In the genomic region with DNA sequence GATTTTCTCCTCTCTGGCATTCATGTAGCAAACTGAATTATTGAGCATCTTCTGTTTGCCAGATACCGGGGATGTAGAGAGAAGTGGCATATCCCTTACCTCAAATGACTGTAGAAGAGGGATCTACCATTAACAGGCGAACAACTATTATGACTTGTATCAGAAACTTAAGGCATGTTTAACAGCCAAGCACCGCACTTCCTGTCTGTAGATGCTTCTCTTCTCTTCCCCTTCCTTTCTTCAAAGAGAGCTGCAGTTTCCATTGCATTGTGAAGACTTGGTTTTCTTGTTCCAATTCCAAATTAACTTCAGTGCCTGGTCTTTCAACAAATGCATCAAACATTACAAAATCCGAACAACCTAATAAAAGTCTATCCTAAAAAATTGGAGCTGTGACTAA, we compare ENCODE assay signal across 19 cellular contexts. TPM values are rescaled to one million over a fixed set of nuclear protein-coding genes. Genes with fewer than 3 reads are reported as not detected.
A peak's percentile ranks its signal among the peaks of the same experiment; 100 is the strongest.
DNase-seq lines count a peak whose midpoint lies in the region; ATAC-seq, FAIRE-seq and TF ChIP-seq lines count a peak whose summit lies in the region.
"Had no signal": no experiment of that assay in that cellular context is flagged by ENCODE, and none has a peak within 500 bp of the region (broad histone marks: within the 10 kb centered on the region; RNA-seq: fewer than 3 reads in every experiment).

No MANE protein-coding gene starts in this region.

- H3K27ac Mint-ChIP-seq in activated CD4-positive, alpha-beta T cell treated with anti-CD3 and anti-CD28 coated beads, Interleukin-2, amount 10 ng/mL, durations not matched to agents 7 days and 5 days: peak overlapping the region; percentile 4
- H3K27ac Mint-ChIP-seq in CD8-positive, alpha-beta T cell: peak overlapping the region; percentile 74
- peak overlapping the region; percentile 1 for H3K27ac Mint-ChIP-seq in neural crest cell (ENCODE audit: unreplicated experiment)

- intact Hi-C loops in CD8-positive, alpha-beta T cell (cut with DNase I, micrococcal nuclease): no loop called here
- intact Hi-C loops in K562 (cut with micrococcal nuclease): no loop called here

- H2AFZ ChIP-seq in K562 (ENCODE audit: low read depth, low read length): no peak overlapping the region
- H2AFZ ChIP-seq: GM23338 had no signal

- no peaks in the 10 kb centered on the region for H3K27me3 ChIP-seq in CD8-positive, alpha-beta T cell (ENCODE audit: insufficient read depth, low read length)
- H3K27me3 ChIP-seq in K562 (ENCODE audit: control insufficient read depth in 2 of 2, insufficient read depth in 2 of 2, low read length in 2 of 2): no peaks in the 10 kb centered on the region
- H3K27me3 ChIP-seq: BLaER1 had no signal

- no peaks in the 10 kb centered on the region for H3K9me1 ChIP-seq in K562 (ENCODE audit: control insufficient read depth, insufficient read depth, low read length)

- no peak overlapping the region for H3K4me3 Mint-ChIP-seq in activated CD4-positive, alpha-beta T cell treated with anti-CD3 and anti-CD28 coated beads, Interleukin-2, amount 10 ng/mL, durations not matched to agents 7 days and 5 days
- H3K4me3 Mint-ChIP-seq in CD8-positive, alpha-beta T cell: no peak overlapping the region
- H3K4me3 Mint-ChIP-seq in neural crest cell: no peak overlapping the region
- H3K4me3 Mint-ChIP-seq: GM23338 had no signal

- peaks cover 21% of the 10 kb centered on the region for H3K9me3 Mint-ChIP-seq in activated CD4-positive, alpha-beta T cell treated with anti-CD3 and anti-CD28 coated beads, Interleukin-2, amount 10 ng/mL, durations not matched to agents 7 days and 5 days
- H3K9me3 Mint-ChIP-seq in CD8-positive, alpha-beta T cell: peaks cover 17% of the 10 kb centered on the region
- peaks cover 8% of the 10 kb centered on the region for H3K9me3 Mint-ChIP-seq in neural crest cell

- no TSS peak for BruUV-seq in K562 (replicated peaks; lab: Mats Ljungman, UMichigan)

- no peaks in the 10 kb centered on the region; the same call in 1 of the 2 replicates for H4K20me1 ChIP-seq in K562 (replicated peaks; ENCODE audit: control insufficient read depth, insufficient read depth, low read length)
- H4K20me1 ChIP-seq: BLaER1 had no signal

- H3K27ac ChIP-seq in CD8-positive, alpha-beta T cell (ENCODE audit: low read depth, low read length): no peak overlapping the region
- no peak overlapping the region for H3K27ac ChIP-seq in K562 (ENCODE audit: extremely low read depth, low read depth, low read length)
- H3K27ac ChIP-seq: BLaER1 had no signal

- in situ Hi-C loops in K562 (cut with MboI): no loop called here

- no peak overlapping the region for H3K9ac ChIP-seq in K562 (ENCODE audit: insufficient read depth in 1 of 2, low read depth in 2 of 2, low read length in 2 of 2)
- H3K9ac ChIP-seq: BLaER1 had no signal

- no peak for TF ChIP-seq RAD21 in K562 (CRISPR knock-in tag; conservative IDR thresholded peaks at IDR 0.05 in 1 of 2, IDR thresholded peaks at IDR 0.05 in 1 of 2)

- no peak overlapping the region for H3K4me2 ChIP-seq in K562 (ENCODE audit: insufficient read depth, low read length)
- H3K4me2 ChIP-seq: BLaER1, GM23338 had no signal

- H3K4me3 ChIP-seq in CD8-positive, alpha-beta T cell (ENCODE audit: low read depth, low read length): no peak overlapping the region
- H3K4me3 ChIP-seq in K562: no peak overlapping the region
- H3K4me3 ChIP-seq: BLaER1, GM23338 had no signal

- DNase-seq in activated CD4-positive, alpha-beta T cell treated with anti-CD3 and anti-CD28 coated beads, Interleukin-2, amount 10 ng/mL, durations not matched to agents 7 days and 5 days: no peak
- DNase-seq in activated CD4-positive, alpha-beta T cell treated with anti-CD3 and anti-CD28 coated beads for 48 hours: no peak
- DNase-seq in CD8-positive, alpha-beta T cell: no peak
- no peak for DNase-seq in K562 (ENCODE audit: extremely low read depth in 1 of 4, low spot score in 3 of 4)
- DNase-seq in neural crest cell (ENCODE audit: low read depth, low spot score): no peak
- DNase-seq in DMS114 treated with DMSO at 0.1 percent for 48 hours (lab: John Stamatoyannopoulos, UW; ENCODE audit: unreplicated experiment): no peak
- no peak for DNase-seq in OCI-M2 (lab: John Stamatoyannopoulos, UW; ENCODE audit: unreplicated experiment)
- no peak for DNase-seq in UCSD-AML1 (lab: John Stamatoyannopoulos, UW; ENCODE audit: unreplicated experiment)
- DNase-seq: 8988T, AML-193, Calu3, DMS 273 treated with DMSO at 0.1 percent for 48 hours, DMS79, EL, H7 had no signal

- H3K79me2 ChIP-seq in K562 (ENCODE audit: control insufficient read depth, insufficient read depth, low read length): peaks cover 14% of the 10 kb centered on the region

- 86% methylated on average over 4 of the region's 4 CpGs for WGBS in K562 (ENCODE audit: insufficient coverage, low coverage, missing lambda C conversion rate)

- no peak for ATAC-seq in CD8-positive, alpha-beta T cell
- ATAC-seq in K562: no peak

- no peak for FAIRE-seq in K562 (lab: Jason Lieb, UNC)
- FAIRE-seq: G401.6, GM12891 had no signal

- H3K27me3 Mint-ChIP-seq in activated CD4-positive, alpha-beta T cell treated with anti-CD3 and anti-CD28 coated beads, Interleukin-2, amount 10 ng/mL, durations not matched to agents 7 days and 5 days: no peaks in the 10 kb centered on the region
- no peaks in the 10 kb centered on the region for H3K27me3 Mint-ChIP-seq in CD8-positive, alpha-beta T cell (ENCODE audit: low read depth)
- H3K27me3 Mint-ChIP-seq in neural crest cell (ENCODE audit: low read depth): no peaks in the 10 kb centered on the region

- H3K36me3 Mint-ChIP-seq in activated CD4-positive, alpha-beta T cell treated with anti-CD3 and anti-CD28 coated beads, Interleukin-2, amount 10 ng/mL, durations not matched to agents 7 days and 5 days (ENCODE audit: low read depth): peaks cover 27% of the 10 kb centered on the region
- peaks cover 32% of the 10 kb centered on the region for H3K36me3 Mint-ChIP-seq in CD8-positive, alpha-beta T cell
- peaks cover 26% of the 10 kb centered on the region for H3K36me3 Mint-ChIP-seq in neural crest cell (ENCODE audit: low read depth)

- no peak for TF ChIP-seq CTCF in CD8-positive, alpha-beta T cell (IDR thresholded peaks at IDR 0.05)
- TF ChIP-seq CTCF in K562 (IDR thresholded peaks at IDR 0.05 in 2 of 3, conservative IDR thresholded peaks at IDR 0.05 in 1 of 3; ENCODE audit: insufficient read depth in 2 of 3, low read depth in 1 of 3, low read length in 3 of 3): no peak
- no peak for TF ChIP-seq CTCF in neural crest cell (conservative IDR thresholded peaks at IDR 0.05)

- CTCF ChIA-PET in activated CD4-positive, alpha-beta T cell treated with anti-CD3 and anti-CD28 coated beads, Interleukin-2, amount 10 ng/mL, durations not matched to agents 7 days and 5 days (lab: Charles Lee): no interaction called here
- CTCF ChIA-PET in CD8-positive, alpha-beta T cell (lab: Charles Lee): no interaction called here
- CTCF ChIA-PET in K562 (lab: Yijun Ruan, JAX; ENCODE audit: low intra/inter-chr PET ratio): no interaction called here

- no peaks in the 10 kb centered on the region for H3K36me3 ChIP-seq in CD8-positive, alpha-beta T cell (ENCODE audit: insufficient read depth, low read length)
- peaks cover 30% of the 10 kb centered on the region for H3K36me3 ChIP-seq in K562 (ENCODE audit: control insufficient read depth, insufficient read depth, low read length)

- no peak for TF ChIP-seq EP300 in K562 (IDR thresholded peaks at IDR 0.05; ENCODE audit: low read length)

- POLR2A ChIA-PET in activated CD4-positive, alpha-beta T cell treated with anti-CD3 and anti-CD28 coated beads, Interleukin-2, amount 10 ng/mL, durations not matched to agents 7 days and 5 days (lab: Charles Lee): no interaction called here
- POLR2A ChIA-PET in CD8-positive, alpha-beta T cell (lab: Charles Lee): no interaction called here
- POLR2A ChIA-PET in K562 (lab: Yijun Ruan, JAX): interaction anchor here (0.6 to 3.4 kb wide), 3 partner anchors 10 to 43 kb away, joined by 3 to 12 read pairs (median 5); no protein-coding TSS in a partner anchor

- peaks cover 6% of the 10 kb centered on the region for H3K9me3 ChIP-seq in CD8-positive, alpha-beta T cell (ENCODE audit: low read length)
- H3K9me3 ChIP-seq in K562 (replicated peaks; ENCODE audit: control insufficient read depth, insufficient read depth, low read depth, low read length): peaks cover 4% of the 10 kb centered on the region; the same call in 1 of the 2 replicates

- no peak for TF ChIP-seq POLR2A in K562 (conservative IDR thresholded peaks at IDR 0.05)

- peaks cover 14% of the 10 kb centered on the region for H3K4me1 Mint-ChIP-seq in activated CD4-positive, alpha-beta T cell treated with anti-CD3 and anti-CD28 coated beads, Interleukin-2, amount 10 ng/mL, durations not matched to agents 7 days and 5 days
- H3K4me1 Mint-ChIP-seq in CD8-positive, alpha-beta T cell (ENCODE audit: low read depth): peaks cover 32% of the 10 kb centered on the region
- peaks cover 23% of the 10 kb centered on the region for H3K4me1 Mint-ChIP-seq in neural crest cell

- no peaks in the 10 kb centered on the region for H3K4me1 ChIP-seq in CD8-positive, alpha-beta T cell (ENCODE audit: insufficient read depth, low read length)
- peaks cover 7 to 35% of the 10 kb centered on the region in 2 experiments for H3K4me1 ChIP-seq in K562 (replicated peaks in 1 of 2; ENCODE audit: control insufficient read depth in 2 of 2, insufficient read depth in 2 of 2, low read length in 2 of 2)

RNA-seq across cellular contexts. Expression of gene LRRC4, which starts 49.3 kb away (rescaled TPM):
- not detected for total RNA-seq in activated CD4-positive, alpha-beta T cell treated with anti-CD3 and anti-CD28 coated beads, Interleukin-2, amount 10 ng/mL, durations not matched to agents 7 days and 5 days
- 1 to 10 TPM; 1.2 to 1.5 TPM for total RNA-seq in CD8-positive, alpha-beta T cell
- not detected in 2 replicates for total RNA-seq in K562 (2011; cell fraction: chromatin; rRNA removed; ENCODE audit: low replicate concordance)
- total RNA-seq in K562 (2011; cell fraction: nucleolus; rRNA removed): not detected in 2 replicates
- not detected in 2 replicates for total RNA-seq in K562 (2011; cell fraction: nucleoplasm; rRNA removed)
- total RNA-seq in K562 (2014; rRNA removed) (not detected in 2 replicates), K562 (2014; rRNA removed; fragmentation: Illumina TruSeq; extraction: Trizol) (not detected in 2 replicates), K562 (2015; rRNA removed; fragmentation: Illumina TruSeq; extraction: Trizol) (not detected in 2 replicates), K562 (2021) (0.07 TPM in 1 of 2 replicates, not detected in the other), neural crest cell (67.5 and 67.6 TPM in 2 replicates)
- polyA plus RNA-seq in K562 (2011; rRNA removed) (not detected in 2 replicates), K562 (2014; fragmentation: Illumina TruSeq; extraction: Trizol) (not detected in 2 replicates), K562 (2014; fragmentation: Nextera tagmentation; extraction: Ambion mirVana) (under 1 TPM in 1 of 2 experiments, not detected in 1; 0.04 TPM), K562 (2014; rRNA removed) (0.11 TPM in 1 of 2 replicates, not detected in the other)
- not detected in 2 replicates for polyA plus RNA-seq in K562 (2011; cell fraction: cytosol; rRNA removed)
- not detected in 2 replicates for polyA plus RNA-seq in K562 (2011; cell fraction: nucleus; rRNA removed)
- polyA plus RNA-seq in K562 (2012): 0.07 and 0.21 TPM in 2 replicates
- not detected in 2 replicates for polyA minus RNA-seq in K562 (2011; rRNA and poly(A)+ RNA removed)
- polyA minus RNA-seq in K562 (2011; cell fraction: cytosol; rRNA and poly(A)+ RNA removed): not detected in 2 replicates
- polyA minus RNA-seq in K562 (2011; cell fraction: nucleus; rRNA and poly(A)+ RNA removed): not detected in 2 replicates
- total RNA-seq: Calu3 had no signal

Comparison
In these comparisons a context has a peak if more than half of its experiments do, and no peak if none do; other contexts are left out.
1. H3K27ac Mint-ChIP-seq: peak in every context shown above with its lines; median percentile 74 in CD8-positive, alpha-beta T cell; 4 in activated CD4-positive, alpha-beta T cell treated with anti-CD3 and anti-CD28 coated beads, Interleukin-2, amount 10 ng/mL, durations not matched to agents 7 days and 5 days; 1 in neural crest cell.
2. RNA of gene LRRC4, which starts 49.3 kb away (total RNA-seq): 67.5 to 67.6 TPM in neural crest cell; 1.2 to 1.5 TPM in CD8-positive, alpha-beta T cell, not detected in activated CD4-positive, alpha-beta T cell treated with anti-CD3 and anti-CD28 coated beads, Interleukin-2, amount 10 ng/mL, durations not matched to agents 7 days and 5 days and 0.07 TPM in K562; every median in the first group is over 10 times any median in the second.